In the genomic region with DNA sequence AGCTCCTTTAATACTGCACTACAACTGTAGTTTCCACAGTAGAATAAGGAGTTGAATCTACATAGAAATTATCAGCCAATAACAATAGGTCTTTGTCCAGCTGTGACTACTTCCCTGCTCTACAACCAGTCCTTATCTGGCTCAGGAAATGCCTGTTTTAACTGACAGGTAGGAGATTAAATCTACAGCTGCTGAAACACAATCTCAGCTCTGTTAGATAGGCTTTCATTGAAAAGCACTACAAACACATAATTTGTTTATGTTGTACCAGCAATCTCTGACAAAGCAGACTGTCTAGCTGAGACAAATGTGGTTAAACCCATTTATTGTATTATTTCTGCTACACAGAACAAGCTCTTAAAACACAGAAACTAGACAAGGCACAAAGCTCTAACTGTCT, we compare ENCODE assay signal across 18 cellular contexts.
DNase-seq lines count a peak whose midpoint lies in the region; ATAC-seq, FAIRE-seq and TF ChIP-seq lines count a peak whose summit lies in the region.
"Had no signal": no experiment of that assay in that cellular context is flagged by ENCODE, and none has a peak within 500 bp of the region (broad histone marks: within the 10 kb centered on the region; RNA-seq: fewer than 3 reads in every experiment).

No MANE protein-coding gene starts in this region.

- POLR2A ChIA-PET in PC-3 (lab: Charles Lee; ENCODE audit: unreplicated experiment) = no interaction called here

- DNase-seq in DMS153 treated with DMSO at 0.1 percent for 48 hours (lab: John Stamatoyannopoulos, UW; ENCODE audit: unreplicated experiment) = peak; percentile 88
- DNase-seq in NCI-H1436 (lab: John Stamatoyannopoulos, UW) = peak; percentile 72
- peak; percentile 8 for DNase-seq in RPMI7951 (ENCODE audit: low read depth)
- DNase-seq in iPS-NIHi11 (ENCODE audit: low spot score) = peak; percentile 19
- no peak for DNase-seq in PC-3
- no peak for DNase-seq in substantia nigra (lab: John Stamatoyannopoulos, UW)
- DNase-seq in kidney = no peak
- DNase-seq: activated naive CD8-positive, alpha-beta T cell treated with anti-CD3 and anti-CD28 coated beads, Interleukin-2, amount 50 U/mL, for 24 hours; DMS79; glutamatergic neuron; NCI-H187; stimulated activated CD4-positive, alpha-beta T cell treated with anti-CD3 and anti-CD28 coated beads, Interleukin-1b, Interleukin-23, amount 100 ng/mL, for 48 hours; stimulated activated naive CD4-positive, alpha-beta T cell had no signal

- H3K36me3 ChIP-seq in PC-3 (ENCODE audit: low read depth, low read length) (no peaks in the 10 kb centered on the region), kidney (ENCODE audit: control insufficient read depth in 1 of 2, insufficient read depth in 2 of 2, low read length in 2 of 2) (no peaks in the 10 kb centered on the region)

- FAIRE-seq in kidney (lab: Jason Lieb, UNC) = no peak
- FAIRE-seq: GM12891, H1 had no signal

- intact Hi-C loops in PC-3 (cut with micrococcal nuclease) (no loop called here), kidney (cut with DNase I) (no loop called here)

- no peaks in the 10 kb centered on the region for H3K27me3 ChIP-seq in PC-3 (ENCODE audit: low read length)

- H2AFZ ChIP-seq in PC-3 (ENCODE audit: low read length) = no peak overlapping the region

- no peak overlapping the region for H3K4me3 ChIP-seq in PC-3 (ENCODE audit: low read length)
- H3K4me3 ChIP-seq in kidney (ENCODE audit: low read length in 2 of 2) = no peak overlapping the region
- H3K4me3 ChIP-seq: lung had no signal

- CTCF ChIA-PET in PC-3 (lab: Charles Lee) = no interaction called here

- ATAC-seq in PC-3 = no peak
- no peak for ATAC-seq in HG02870 (IDR thresholded peaks at IDR 0.05; ENCODE audit: unreplicated experiment)
- ATAC-seq: activated naive CD8-positive, alpha-beta T cell treated with anti-CD3 and anti-CD28 coated beads, Interleukin-2, amount 50 U/mL, for 24 hours; Right ventricle myocardium inferior had no signal

- no peaks in the 10 kb centered on the region for H3F3A ChIP-seq in PC-3 (ENCODE audit: low read length, unreplicated experiment)

- H3K4me1 ChIP-seq in PC-3 (ENCODE audit: insufficient read depth, low read length) = no peaks in the 10 kb centered on the region
- H3K4me1 ChIP-seq in kidney (ENCODE audit: control insufficient read depth in 1 of 2, insufficient read depth in 1 of 2, low read depth in 1 of 2, low read length in 2 of 2) = no peaks in the 10 kb centered on the region

- TF ChIP-seq CTCF in PC-3 (conservative IDR thresholded peaks at IDR 0.05; ENCODE audit: low read depth, low read length) = no peak
- TF ChIP-seq CTCF in kidney (IDR thresholded peaks at IDR 0.05; ENCODE audit: borderline replicate concordance, extremely low read depth, insufficient read depth) = no peak

- no peaks in the 10 kb centered on the region for H3K9me3 ChIP-seq in PC-3 (ENCODE audit: low read length)
- no peaks in the 10 kb centered on the region for H3K9me3 ChIP-seq in kidney (ENCODE audit: control insufficient read depth in 1 of 2, low read length in 2 of 2)

- BruUV-seq in PC-3 (replicated peaks; lab: Mats Ljungman, UMichigan) = no TSS peak

- H3K4me2 ChIP-seq in PC-3 (ENCODE audit: low read length) = no peak overlapping the region

- no peaks in the 10 kb centered on the region for H3K9me2 ChIP-seq in PC-3 (replicated peaks; ENCODE audit: low read length)

- H3K27ac ChIP-seq in PC-3 (ENCODE audit: low read length) = no peak overlapping the region
- H3K27ac ChIP-seq in substantia nigra (ENCODE audit: low read depth, low read length, poor library complexity, severe bottlenecking) = no peak overlapping the region
- no peak overlapping the region for H3K27ac ChIP-seq in kidney (ENCODE audit: low read depth in 2 of 2, low read length in 2 of 2)

- no peaks in the 10 kb centered on the region for H3K79me2 ChIP-seq in PC-3 (ENCODE audit: low read length)

- no peaks in the 10 kb centered on the region for H4K20me1 ChIP-seq in PC-3 (ENCODE audit: low read length)

- H3K9ac ChIP-seq in PC-3 (ENCODE audit: low read length) = no peak overlapping the region
- no peak overlapping the region for H3K9ac ChIP-seq in kidney (ENCODE audit: low read length in 2 of 2)

Comparison
In these comparisons a context has a peak if more than half of its experiments do, and no peak if none do; other contexts are left out.
1. DNase-seq: peak in DMS153 treated with DMSO at 0.1 percent for 48 hours (single experiment), NCI-H1436 (single experiment), RPMI7951 (single experiment) and iPS-NIHi11 (single experiment); none in PC-3 (single experiment), substantia nigra (0 of 49) and kidney (single experiment).